Comparison of ENCODE assay signal across 7 cellular contexts in genomic region chr11:66478823-66479740, GRCh38. TPM values are rescaled to one million over a fixed set of nuclear protein-coding genes. Genes with fewer than 3 reads are reported as not detected.
A peak's percentile ranks its signal among the peaks of the same experiment; 100 is the strongest.
DNase-seq lines count a peak whose midpoint lies in the region; TF ChIP-seq lines count a peak whose summit lies in the region.

No MANE protein-coding gene starts in this region.

- DNase-seq in GM03348 (ENCODE audit: low spot score) (peak; percentile 66), KG1 (lab: John Stamatoyannopoulos, UW) (peak; percentile 28), erythroblast (lab: John Stamatoyannopoulos, UW) (peak; percentile 61 to 64), myocyte (ENCODE audit: low read depth) (peak; percentile 46), Kasumi-1 (lab: John Stamatoyannopoulos, UW) (no peak), SW 1271 (lab: John Stamatoyannopoulos, UW) (no peak)
- DNase-seq in activated CD4-positive, alpha-beta T cell treated with anti-CD3 and anti-CD28 coated beads for 48 hours = peak; percentile 41

- TF ChIP-seq POLR2A in erythroblast (IDR thresholded peaks at IDR 0.05; ENCODE audit: low read length) = no peak

RNA-seq across cellular contexts. Expression of gene DPP3, which starts 1.2 kb away (rescaled TPM):
- 52.7 TPM in 2 replicates for total RNA-seq in myocyte
- 37.5 TPM for polyA plus RNA-seq in myocyte (2012)

RNA-seq across cellular contexts. Expression of gene PELI3, which starts 12.4 kb away (rescaled TPM):
- total RNA-seq in myocyte = 5.5 and 9.3 TPM in 2 replicates
- polyA plus RNA-seq in myocyte (2012) = 5.2 TPM

RNA-seq across cellular contexts. Expression of gene BBS1, which starts 31.4 kb away (rescaled TPM):
- 29.5 and 39.6 TPM in 2 replicates for total RNA-seq in myocyte
- 28.6 TPM for polyA plus RNA-seq in myocyte (2012)

RNA-seq across cellular contexts. Expression of gene MRPL11, which starts 40.4 kb away (rescaled TPM):
- 23.1 and 27.9 TPM in 2 replicates for total RNA-seq in myocyte
- polyA plus RNA-seq in myocyte (2012) = 31.0 TPM

RNA-seq across cellular contexts. Expression of gene NPAS4, which starts 58.2 kb away (rescaled TPM):
- total RNA-seq in myocyte = not detected in 2 replicates
- 0.03 TPM for polyA plus RNA-seq in myocyte (2012)

Comparison
In these comparisons a context has a peak if more than half of its experiments do, and no peak if none do; other contexts are left out.
1. DNase-seq: peak in GM03348 (single experiment), KG1 (single experiment), activated CD4-positive, alpha-beta T cell treated with anti-CD3 and anti-CD28 coated beads for 48 hours (single experiment), erythroblast (2 of 2) and myocyte (single experiment); none in Kasumi-1 (0 of 2) and SW 1271 (0 of 2).